Comparison of ENCODE assay signal across 21 cellular contexts in genomic region chrY:21082639-21083038, GRCh38.
DNase-seq lines count a peak whose midpoint lies in the region; ATAC-seq lines count a peak whose summit lies in the region.
"Had no signal": no experiment of that assay in that cellular context is flagged by ENCODE, and none has a peak within 500 bp of the region (broad histone marks: within the 10 kb centered on the region; RNA-seq: fewer than 3 reads in every experiment).

No MANE protein-coding gene starts in this region.

- H3K4me3 Mint-ChIP-seq in activated CD4-positive, alpha-beta T cell treated with anti-CD3 and anti-CD28 coated beads for 36 hours, result no peak overlapping the region
- no peak overlapping the region for H3K4me3 Mint-ChIP-seq in activated naive CD4-positive, alpha-beta T cell treated with anti-CD3 and anti-CD28 coated beads, Interleukin-2, amount 10 ng/mL, durations not matched to agents 7 days and 5 days
- no peak overlapping the region for H3K4me3 Mint-ChIP-seq in activated T-helper 17 cell treated with anti-CD3 and anti-CD28 coated beads, Interleukin-2, amount 50 U/mL, for 72 hours
- H3K4me3 Mint-ChIP-seq in stimulated activated effector memory CD8-positive, alpha-beta T cell treated with anti-CD3 and anti-CD28 coated beads, Interleukin-12 subunit alpha, Interleukin-12 subunit beta, amount 100 ng/mL, for 72 hours, result no peak overlapping the region
- H3K4me3 Mint-ChIP-seq: CD14-positive monocyte; CD4-positive, alpha-beta T cell; HFFc6 had no signal

- intact Hi-C loops in activated CD4-positive, alpha-beta T cell treated with anti-CD3 and anti-CD28 coated beads for 36 hours (cut with DNase I, micrococcal nuclease), result loop anchor here in 1 of 2 experiments (10.0 kb wide), 1 partner anchor 338 kb away; no protein-coding TSS in a partner anchor

- POLR2A ChIA-PET in activated CD4-positive, alpha-beta T cell treated with anti-CD3 and anti-CD28 coated beads for 36 hours (lab: Charles Lee), result no interaction called here

- CTCF ChIA-PET in activated CD4-positive, alpha-beta T cell treated with anti-CD3 and anti-CD28 coated beads for 36 hours (lab: Charles Lee), result no interaction called here
- CTCF ChIA-PET in activated naive CD4-positive, alpha-beta T cell treated with anti-CD3 and anti-CD28 coated beads, Interleukin-2, amount 10 ng/mL, durations not matched to agents 7 days and 5 days (lab: Charles Lee), result no interaction called here

- DNase-seq in activated CD4-positive, alpha-beta T cell treated with anti-CD3 and anti-CD28 coated beads for 36 hours, result no peak
- DNase-seq in activated CD4-positive, alpha-beta T cell treated with anti-CD3 and anti-CD28 coated beads, Interleukin-2, amount 50 U/mL, for 48 hours, result no peak
- DNase-seq in activated naive CD4-positive, alpha-beta T cell treated with anti-CD3 and anti-CD28 coated beads, Interleukin-2, amount 50 U/mL, for 72 hours (ENCODE audit: low spot score in 2 of 2), result no peak
- DNase-seq in activated naive CD4-positive, alpha-beta T cell treated with anti-CD3 and anti-CD28 coated beads, Interleukin-2, amount 10 ng/mL, durations not matched to agents 7 days and 5 days, result no peak
- no peak for DNase-seq in stimulated activated effector memory CD8-positive, alpha-beta T cell treated with anti-CD3 and anti-CD28 coated beads, Interleukin-12 subunit alpha, Interleukin-12 subunit beta, amount 100 ng/mL, for 72 hours (ENCODE audit: low spot score in 2 of 2)
- DNase-seq: 8988T; ACHN; AML-193; BE2C; Calu3; CD4-positive, alpha-beta T cell; COR-L47; DMS53; DMS79 treated with DMSO at 0.1 percent for 48 hours; GF-D8; GOT3; HFFc6 had no signal

- no peaks in the 10 kb centered on the region for H3K27me3 Mint-ChIP-seq in activated CD4-positive, alpha-beta T cell treated with anti-CD3 and anti-CD28 coated beads for 36 hours
- H3K27me3 Mint-ChIP-seq in activated naive CD4-positive, alpha-beta T cell treated with anti-CD3 and anti-CD28 coated beads, Interleukin-2, amount 10 ng/mL, durations not matched to agents 7 days and 5 days, result no peaks in the 10 kb centered on the region
- no peaks in the 10 kb centered on the region for H3K27me3 Mint-ChIP-seq in activated T-helper 17 cell treated with anti-CD3 and anti-CD28 coated beads, Interleukin-2, amount 50 U/mL, for 72 hours
- H3K27me3 Mint-ChIP-seq: CD4-positive, alpha-beta T cell had no signal

- H3K4me1 Mint-ChIP-seq in activated CD4-positive, alpha-beta T cell treated with anti-CD3 and anti-CD28 coated beads for 36 hours, result peaks cover 13% of the 10 kb centered on the region
- H3K4me1 Mint-ChIP-seq in activated naive CD4-positive, alpha-beta T cell treated with anti-CD3 and anti-CD28 coated beads, Interleukin-2, amount 10 ng/mL, durations not matched to agents 7 days and 5 days, result peaks cover 4% of the 10 kb centered on the region
- no peaks in the 10 kb centered on the region for H3K4me1 Mint-ChIP-seq in activated T-helper 17 cell treated with anti-CD3 and anti-CD28 coated beads, Interleukin-2, amount 50 U/mL, for 72 hours
- H3K4me1 Mint-ChIP-seq in stimulated activated effector memory CD8-positive, alpha-beta T cell treated with anti-CD3 and anti-CD28 coated beads, Interleukin-12 subunit alpha, Interleukin-12 subunit beta, amount 100 ng/mL, for 72 hours, result no peaks in the 10 kb centered on the region

- ATAC-seq in activated CD4-positive, alpha-beta T cell treated with anti-CD3 and anti-CD28 coated beads for 36 hours, result peak; percentile 62
- peak; percentile 61 to 69 for ATAC-seq in activated naive CD4-positive, alpha-beta T cell treated with anti-CD3 and anti-CD28 coated beads, Interleukin-2, amount 50 U/mL, for 72 hours
- ATAC-seq in activated T-helper 17 cell treated with anti-CD3 and anti-CD28 coated beads, Interleukin-2, amount 50 U/mL, for 72 hours (replicated peaks), result peak; percentile 75
- peak; percentile 69 for ATAC-seq in stimulated activated effector memory CD8-positive, alpha-beta T cell treated with anti-CD3 and anti-CD28 coated beads, Interleukin-12 subunit alpha, Interleukin-12 subunit beta, amount 100 ng/mL, for 72 hours
- ATAC-seq in HG03565 (IDR thresholded peaks at IDR 0.05; ENCODE audit: unreplicated experiment), result no peak
- ATAC-seq: A549 had no signal

- peak overlapping the region; percentile 13 for H3K27ac Mint-ChIP-seq in activated CD4-positive, alpha-beta T cell treated with anti-CD3 and anti-CD28 coated beads for 36 hours
- peak overlapping the region in 1 of 2 donors; percentile 37 for H3K27ac Mint-ChIP-seq in activated naive CD4-positive, alpha-beta T cell treated with anti-CD3 and anti-CD28 coated beads, Interleukin-2, amount 50 U/mL, for 72 hours
- no peak overlapping the region for H3K27ac Mint-ChIP-seq in activated naive CD4-positive, alpha-beta T cell treated with anti-CD3 and anti-CD28 coated beads, Interleukin-2, amount 10 ng/mL, durations not matched to agents 7 days and 5 days
- H3K27ac Mint-ChIP-seq in activated T-helper 17 cell treated with anti-CD3 and anti-CD28 coated beads, Interleukin-2, amount 50 U/mL, for 72 hours, result no peak overlapping the region
- H3K27ac Mint-ChIP-seq in stimulated activated effector memory CD8-positive, alpha-beta T cell treated with anti-CD3 and anti-CD28 coated beads, Interleukin-12 subunit alpha, Interleukin-12 subunit beta, amount 100 ng/mL, for 72 hours, result no peak overlapping the region
- H3K27ac Mint-ChIP-seq: CD14-positive monocyte; CD4-positive, alpha-beta T cell; HFFc6 had no signal

- H3K36me3 Mint-ChIP-seq in activated CD4-positive, alpha-beta T cell treated with anti-CD3 and anti-CD28 coated beads for 36 hours (ENCODE audit: low read depth), result peaks cover 2% of the 10 kb centered on the region
- peaks cover 0 to 21% of the 10 kb centered on the region in 2 donors for H3K36me3 Mint-ChIP-seq in activated naive CD4-positive, alpha-beta T cell treated with anti-CD3 and anti-CD28 coated beads, Interleukin-2, amount 50 U/mL, for 72 hours
- peaks cover 4% of the 10 kb centered on the region for H3K36me3 Mint-ChIP-seq in activated naive CD4-positive, alpha-beta T cell treated with anti-CD3 and anti-CD28 coated beads, Interleukin-2, amount 10 ng/mL, durations not matched to agents 7 days and 5 days
- no peaks in the 10 kb centered on the region for H3K36me3 Mint-ChIP-seq in activated T-helper 17 cell treated with anti-CD3 and anti-CD28 coated beads, Interleukin-2, amount 50 U/mL, for 72 hours (ENCODE audit: low read depth)
- H3K36me3 Mint-ChIP-seq in stimulated activated effector memory CD8-positive, alpha-beta T cell treated with anti-CD3 and anti-CD28 coated beads, Interleukin-12 subunit alpha, Interleukin-12 subunit beta, amount 100 ng/mL, for 72 hours, result no peaks in the 10 kb centered on the region
- H3K36me3 Mint-ChIP-seq: CD14-positive monocyte had no signal

- peaks cover 9% of the 10 kb centered on the region for H3K9me3 Mint-ChIP-seq in activated CD4-positive, alpha-beta T cell treated with anti-CD3 and anti-CD28 coated beads for 36 hours (ENCODE audit: low read depth)
- H3K9me3 Mint-ChIP-seq in activated naive CD4-positive, alpha-beta T cell treated with anti-CD3 and anti-CD28 coated beads, Interleukin-2, amount 50 U/mL, for 72 hours, result peaks cover 3 to 4% of the 10 kb centered on the region in 2 donors
- H3K9me3 Mint-ChIP-seq in activated naive CD4-positive, alpha-beta T cell treated with anti-CD3 and anti-CD28 coated beads, Interleukin-2, amount 10 ng/mL, durations not matched to agents 7 days and 5 days, result peaks cover 19% of the 10 kb centered on the region
- H3K9me3 Mint-ChIP-seq in activated T-helper 17 cell treated with anti-CD3 and anti-CD28 coated beads, Interleukin-2, amount 50 U/mL, for 72 hours, result peaks cover 8% of the 10 kb centered on the region
- H3K9me3 Mint-ChIP-seq in stimulated activated effector memory CD8-positive, alpha-beta T cell treated with anti-CD3 and anti-CD28 coated beads, Interleukin-12 subunit alpha, Interleukin-12 subunit beta, amount 100 ng/mL, for 72 hours, result peaks cover 3% of the 10 kb centered on the region
